ENCODE assay signal across 1 cellular context in genomic region chr2:135473567-135473966, GRCh38.
TF ChIP-seq lines count a peak whose summit lies in the region.

No MANE protein-coding gene starts in this region.

TF ChIP-seq in HepG2, 621 proteins besides CTCF, POLR2A, EP300 and RAD21 (continued from another document and continues in another):
- TF ChIP-seq SNAPC4 (CRISPR knock-in tag; IDR thresholded peaks at IDR 0.05) = no peak
- no peak for TF ChIP-seq NR3C1 (CRISPR knock-in tag; IDR thresholded peaks at IDR 0.05)
- no peak for TF ChIP-seq ZC3H4 (CRISPR knock-in tag; IDR thresholded peaks at IDR 0.05; ENCODE audit: borderline replicate concordance)
- no peak for TF ChIP-seq MED13 (CRISPR knock-in tag; IDR thresholded peaks at IDR 0.05)
- no peak for TF ChIP-seq ZNF839 (CRISPR knock-in tag; IDR thresholded peaks at IDR 0.05; ENCODE audit: borderline replicate concordance)
- no peak for TF ChIP-seq ZNF773 (CRISPR knock-in tag; IDR thresholded peaks at IDR 0.05; ENCODE audit: borderline replicate concordance)
- no peak for TF ChIP-seq HMGXB3 (CRISPR knock-in tag; IDR thresholded peaks at IDR 0.05; ENCODE audit: borderline replicate concordance)
- no peak for TF ChIP-seq ZNF468 (CRISPR knock-in tag; IDR thresholded peaks at IDR 0.05)
- TF ChIP-seq TMF1 (CRISPR knock-in tag; IDR thresholded peaks at IDR 0.05; ENCODE audit: low read depth) = no peak
- TF ChIP-seq PHF21A (CRISPR knock-in tag; IDR thresholded peaks at IDR 0.05) = no peak
- no peak for TF ChIP-seq HNRNPH1 (optimal IDR thresholded peaks at IDR 0.05; ENCODE audit: low read depth, low read length)
- TF ChIP-seq ZNF589 (CRISPR knock-in tag; conservative IDR thresholded peaks at IDR 0.05) = no peak
- no peak for TF ChIP-seq ARNT (IDR thresholded peaks at IDR 0.05)
- no peak for TF ChIP-seq ZNF230 (CRISPR knock-in tag; IDR thresholded peaks at IDR 0.05)
- no peak for TF ChIP-seq SALL1 (CRISPR knock-in tag; IDR thresholded peaks at IDR 0.05)
- TF ChIP-seq ERF (CRISPR knock-in tag; IDR thresholded peaks at IDR 0.05) = peak; percentile 36; the same call in 1 of the 2 replicates
- TF ChIP-seq NR2F6 (IDR thresholded peaks at IDR 0.05) = no peak
- no peak for TF ChIP-seq NR2F6 (CRISPR knock-in tag; IDR thresholded peaks at IDR 0.05)
- no peak for TF ChIP-seq DNMT1 (CRISPR knock-in tag; IDR thresholded peaks at IDR 0.05)
- no peak for TF ChIP-seq CENPBD1 (CRISPR knock-in tag; IDR thresholded peaks at IDR 0.05; ENCODE audit: borderline replicate concordance, low read depth)
- TF ChIP-seq TAF15 (IDR thresholded peaks at IDR 0.05; ENCODE audit: low read depth, low read length, poor library complexity, severe bottlenecking) = no peak
- no peak for TF ChIP-seq NFIC (IDR thresholded peaks at IDR 0.05; ENCODE audit: low read length)
- no peak for TF ChIP-seq HCFC1 (IDR thresholded peaks at IDR 0.05; ENCODE audit: low read depth, low read length)
- TF ChIP-seq NR2C2 (CRISPR knock-in tag; IDR thresholded peaks at IDR 0.05; ENCODE audit: borderline replicate concordance) = no peak
- TF ChIP-seq THYN1 (CRISPR knock-in tag; IDR thresholded peaks at IDR 0.05; ENCODE audit: borderline replicate concordance, low read depth) = no peak
- no peak for TF ChIP-seq HOMEZ (CRISPR knock-in tag; IDR thresholded peaks at IDR 0.05; ENCODE audit: low read depth)
- TF ChIP-seq ZNF709 (CRISPR knock-in tag; IDR thresholded peaks at IDR 0.05) = no peak
- TF ChIP-seq BATF2 (CRISPR knock-in tag; IDR thresholded peaks at IDR 0.05) = no peak
- TF ChIP-seq IRF9 (CRISPR knock-in tag; IDR thresholded peaks at IDR 0.05; ENCODE audit: borderline replicate concordance) = no peak
- no peak for TF ChIP-seq NFE2 (CRISPR knock-in tag; IDR thresholded peaks at IDR 0.05)
- no peak for TF ChIP-seq ZSCAN21 (CRISPR knock-in tag; IDR thresholded peaks at IDR 0.05; ENCODE audit: borderline replicate concordance)
- no peak for TF ChIP-seq SUZ12 (IDR thresholded peaks at IDR 0.05; ENCODE audit: low read depth, low read length)
- TF ChIP-seq ZNF263 (CRISPR knock-in tag; IDR thresholded peaks at IDR 0.05) = no peak
- TF ChIP-seq CSRNP1 (CRISPR knock-in tag; IDR thresholded peaks at IDR 0.05) = no peak
- no peak for TF ChIP-seq GLI4 (CRISPR knock-in tag; IDR thresholded peaks at IDR 0.05; ENCODE audit: borderline replicate concordance)
- no peak for TF ChIP-seq SPEN (CRISPR knock-in tag; IDR thresholded peaks at IDR 0.05; ENCODE audit: low read depth)
- no peak for TF ChIP-seq ZNF350 (CRISPR knock-in tag; IDR thresholded peaks at IDR 0.05; ENCODE audit: borderline replicate concordance, low read depth)
- no peak for TF ChIP-seq MAF1 (CRISPR knock-in tag; IDR thresholded peaks at IDR 0.05; ENCODE audit: borderline replicate concordance)
- no peak for TF ChIP-seq ZUFSP (CRISPR knock-in tag; IDR thresholded peaks at IDR 0.05; ENCODE audit: borderline replicate concordance)
- TF ChIP-seq ZNF333 (CRISPR knock-in tag; IDR thresholded peaks at IDR 0.05; ENCODE audit: borderline replicate concordance) = no peak
- TF ChIP-seq ISX (CRISPR knock-in tag; conservative IDR thresholded peaks at IDR 0.05) = no peak
- no peak for TF ChIP-seq CREBL2 (CRISPR knock-in tag; IDR thresholded peaks at IDR 0.05; ENCODE audit: borderline replicate concordance)
- TF ChIP-seq SMC3 (IDR thresholded peaks at IDR 0.05; ENCODE audit: low read length) = peak; percentile 88
- no peak for TF ChIP-seq ZNF180 (CRISPR knock-in tag; IDR thresholded peaks at IDR 0.05; ENCODE audit: borderline replicate concordance, low read depth)
- no peak for TF ChIP-seq NFKB2 (CRISPR knock-in tag; IDR thresholded peaks at IDR 0.05; ENCODE audit: borderline replicate concordance)
- no peak for TF ChIP-seq ZNF7 (CRISPR knock-in tag; IDR thresholded peaks at IDR 0.05)
- no peak for TF ChIP-seq ZNF431 (CRISPR knock-in tag; IDR thresholded peaks at IDR 0.05; ENCODE audit: borderline replicate concordance, low read depth)
- TF ChIP-seq SMAD1 (CRISPR knock-in tag; IDR thresholded peaks at IDR 0.05; ENCODE audit: borderline replicate concordance, low read depth) = no peak
- TF ChIP-seq DZIP1 (CRISPR knock-in tag; IDR thresholded peaks at IDR 0.05) = no peak
